ENCODE assay signal across 22 cellular contexts in the genomic region with DNA sequence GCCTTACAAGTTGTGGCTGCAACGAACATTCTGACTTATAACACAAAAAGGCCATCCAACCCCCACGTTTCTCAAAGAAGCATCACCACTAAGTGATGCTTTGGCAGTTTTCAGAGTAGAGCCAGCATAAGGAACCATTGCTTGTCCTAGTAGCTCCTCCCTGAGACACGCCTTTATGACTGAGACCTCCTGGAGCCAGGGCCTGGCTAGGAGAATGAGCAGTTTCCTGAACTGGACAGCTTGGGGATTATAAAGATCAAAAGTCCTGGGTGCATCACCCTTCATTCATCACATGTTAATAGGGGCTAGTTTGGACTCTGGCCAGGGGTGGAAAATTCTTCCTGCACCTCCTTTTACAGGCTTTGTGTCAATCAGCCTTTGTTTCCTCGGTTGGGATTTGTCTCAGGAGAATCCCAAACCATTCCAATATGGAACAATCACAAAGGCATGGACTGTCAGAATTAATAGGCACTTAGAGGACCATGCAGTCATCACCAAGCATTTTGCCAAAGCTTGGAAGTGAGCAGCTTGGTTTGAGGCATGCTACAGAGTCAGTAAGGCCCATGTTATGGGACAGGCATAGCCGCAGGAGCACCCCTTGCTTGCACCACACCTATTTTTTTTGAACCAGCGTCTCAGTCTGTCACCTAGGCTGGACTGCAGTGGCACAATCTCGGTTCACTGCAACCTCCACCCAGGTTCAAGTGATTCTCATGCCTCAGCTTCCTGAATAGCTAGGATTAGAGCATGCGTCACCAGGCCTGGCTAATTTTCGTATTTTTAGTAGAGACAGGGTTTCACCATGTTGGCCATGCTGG.
DNase-seq lines count a peak whose midpoint lies in the region; ATAC-seq, FAIRE-seq and TF ChIP-seq lines count a peak whose summit lies in the region.
"Had no signal": no experiment of that assay in that cellular context is flagged by ENCODE, and none has a peak within 500 bp of the region (broad histone marks: within the 10 kb centered on the region; RNA-seq: fewer than 3 reads in every experiment).

No MANE protein-coding gene starts in this region.

- H3K4me1 ChIP-seq in mucosa of descending colon (ENCODE audit: low read depth) (no peaks in the 10 kb centered on the region), smooth muscle cell (ENCODE audit: low read depth) (peaks cover 3% of the 10 kb centered on the region), esophagus muscularis mucosa (no peaks in the 10 kb centered on the region)

- intact Hi-C loops in mucosa of descending colon (cut with DNase I, micrococcal nuclease) = no loop called here
- intact Hi-C loops in esophagus muscularis mucosa (cut with DNase I) = no loop called here

- peak; percentile 60 for FAIRE-seq in bronchial epithelial cell (lab: Jason Lieb, UNC)
- FAIRE-seq: urothelium cell line had no signal

- no peak overlapping the region for H3K27ac ChIP-seq in smooth muscle cell (ENCODE audit: low read depth)
- no peak overlapping the region for H3K27ac ChIP-seq in esophagus muscularis mucosa (replicated peaks in 1 of 4)
- H3K27ac ChIP-seq: BLaER1 treated with 17β-estradiol and CSF1 and Interleukin-3, amounts not matched to agents 10 nM and 100 nM had no signal

- H3K4me3 ChIP-seq in bronchial epithelial cell (ENCODE audit: low read depth, low read length) = no peak overlapping the region
- no peak overlapping the region for H3K4me3 ChIP-seq in mucosa of descending colon
- H3K4me3 ChIP-seq in smooth muscle cell = no peak overlapping the region
- H3K4me3 ChIP-seq in esophagus muscularis mucosa = no peak overlapping the region
- H3K4me3 ChIP-seq: BLaER1 treated with 17β-estradiol and CSF1 and Interleukin-3, amounts not matched to agents 10 nM and 100 nM had no signal

- no peaks in the 10 kb centered on the region for H3K9me3 ChIP-seq in mucosa of descending colon
- no peaks in the 10 kb centered on the region for H3K9me3 ChIP-seq in smooth muscle cell (replicated peaks; ENCODE audit: low read depth)
- no peaks in the 10 kb centered on the region for H3K9me3 ChIP-seq in esophagus muscularis mucosa
- H3K9me3 ChIP-seq: BLaER1 treated with 17β-estradiol and CSF1 and Interleukin-3, amounts not matched to agents 10 nM and 100 nM had no signal

- H3K27me3 ChIP-seq in bronchial epithelial cell (ENCODE audit: control insufficient read depth, insufficient read depth, low read length) (no peaks in the 10 kb centered on the region), smooth muscle cell (ENCODE audit: low read depth) (no peaks in the 10 kb centered on the region), esophagus muscularis mucosa (no peaks in the 10 kb centered on the region)
- H3K27me3 ChIP-seq: BLaER1 treated with 17β-estradiol and CSF1 and Interleukin-3, amounts not matched to agents 10 nM and 100 nM had no signal

- ATAC-seq in mucosa of descending colon (peak; percentile 67), GM21367 (IDR thresholded peaks at IDR 0.05; ENCODE audit: unreplicated experiment) (no peak)
- ATAC-seq: activated naive CD4-positive, alpha-beta T cell treated with anti-CD3 and anti-CD28 coated beads, Interleukin-2, amount 50 U/mL, for 72 hours; SK-N-SH treated with all-trans-retinoic acid at 6 μM for 48 hours; stimulated activated effector memory CD8-positive, alpha-beta T cell treated with anti-CD3 and anti-CD28 coated beads, Interleukin-12 subunit alpha, Interleukin-12 subunit beta, amount 100 ng/mL, for 72 hours; WTC11 had no signal

- H2AFZ ChIP-seq in smooth muscle cell (ENCODE audit: low read depth) = no peak overlapping the region

- TF ChIP-seq CTCF in bronchial epithelial cell (IDR thresholded peaks at IDR 0.05; ENCODE audit: insufficient read depth, low read length, severe bottlenecking) (no peak), mucosa of descending colon (IDR thresholded peaks at IDR 0.05) (no peak), smooth muscle cell (IDR thresholded peaks at IDR 0.05; ENCODE audit: borderline replicate concordance, insufficient read depth, poor library complexity, severe bottlenecking) (no peak), esophagus muscularis mucosa (IDR thresholded peaks at IDR 0.05) (no peak)

- H3K36me3 ChIP-seq in bronchial epithelial cell (ENCODE audit: control insufficient read depth, insufficient read depth, low read length) (no peaks in the 10 kb centered on the region), mucosa of descending colon (ENCODE audit: low read depth) (no peaks in the 10 kb centered on the region), smooth muscle cell (ENCODE audit: low read depth) (no peaks in the 10 kb centered on the region), esophagus muscularis mucosa (no peaks in the 10 kb centered on the region)
- H3K36me3 ChIP-seq: BLaER1 treated with 17β-estradiol and CSF1 and Interleukin-3, amounts not matched to agents 10 nM and 100 nM had no signal

- WGBS in smooth muscle cell (ENCODE audit: low lambda C conversion rate) = 85% methylated on average over 9 of the region's 9 CpGs
- 67% methylated on average over 9 of the region's 9 CpGs for WGBS in esophagus muscularis mucosa

- H3K4me2 ChIP-seq in smooth muscle cell = no peak overlapping the region

- peaks cover 7% of the 10 kb centered on the region for H3F3A ChIP-seq in smooth muscle cell (ENCODE audit: low read depth)

- no peak for TF ChIP-seq POLR2A in esophagus muscularis mucosa (IDR thresholded peaks at IDR 0.05; ENCODE audit: low read depth)

- TF ChIP-seq EP300 in esophagus muscularis mucosa (IDR thresholded peaks at IDR 0.05) = no peak

- H3K79me2 ChIP-seq in smooth muscle cell (ENCODE audit: low read depth) = no peaks in the 10 kb centered on the region

- no peak overlapping the region for H3K9ac ChIP-seq in smooth muscle cell (ENCODE audit: low read depth)
- H3K9ac ChIP-seq: BLaER1 treated with 17β-estradiol and CSF1 and Interleukin-3, amounts not matched to agents 10 nM and 100 nM had no signal

- no peaks in the 10 kb centered on the region for H4K20me1 ChIP-seq in smooth muscle cell (ENCODE audit: low read depth)
- H4K20me1 ChIP-seq: BLaER1 treated with 17β-estradiol and CSF1 and Interleukin-3, amounts not matched to agents 10 nM and 100 nM had no signal

- peak; percentile 46 for DNase-seq in COLO829 (ENCODE audit: low spot score)
- DNase-seq in LoVo (ENCODE audit: low spot score) = peak; percentile 65
- no peak for DNase-seq in bronchial epithelial cell (ENCODE audit: low read depth)
- peak in 1 of 3 donors; percentile 24 for DNase-seq in mucosa of descending colon
- no peak for DNase-seq in smooth muscle cell (lab: John Stamatoyannopoulos, UW; ENCODE audit: unreplicated experiment)
- DNase-seq in stimulated activated CD4-positive, alpha-beta T cell treated with anti-CD3 and anti-CD28 coated beads, Interleukin-2, amount 100 ng/mL, for 24 hours = no peak
- DNase-seq in esophagus muscularis mucosa (ENCODE audit: extremely low spot score) = no peak
- DNase-seq: activated CD4-positive, alpha-beta T cell treated with anti-CD3 and anti-CD28 coated beads, Interleukin-2, amount 50 U/mL, for 48 hours; anterior cingulate cortex; cortex of kidney; DND-41; KBM-7; NCI-H524 treated with DMSO at 0.1 percent for 48 hours; stimulated activated CD4-positive, alpha-beta T cell treated with anti-CD3 and anti-CD28 coated beads, Interleukin-1b, Interleukin-23, amount 100 ng/mL, for 48 hours; substantia nigra had no signal

Comparison
In these comparisons a context has a peak if more than half of its experiments do, and no peak if none do; other contexts are left out.
1. DNase-seq: peak in COLO829 (single experiment) and LoVo (single experiment); none in bronchial epithelial cell (single experiment), smooth muscle cell (single experiment), stimulated activated CD4-positive, alpha-beta T cell treated with anti-CD3 and anti-CD28 coated beads, Interleukin-2, amount 100 ng/mL, for 24 hours (0 of 2) and esophagus muscularis mucosa (single experiment).